ENCODE assay signal across 17 cellular contexts in genomic region chr10:79252450-79252849, GRCh38.
"Had no signal": no experiment of that assay in that cellular context is flagged by ENCODE, and none has a peak within 500 bp of the region (broad histone marks: within the 10 kb centered on the region; RNA-seq: fewer than 3 reads in every experiment).

No MANE protein-coding gene starts in this region.

- H3K4me3 ChIP-seq: adrenal gland, breast epithelium had no signal

- DNase-seq: activated CD4-positive, alpha-beta T cell treated with anti-CD3 and anti-CD28 coated beads, Interleukin-2, amount 10 ng/mL, durations not matched to agents 7 days and 5 days; activated CD8-positive, alpha-beta memory T cell treated with anti-CD3 and anti-CD28 coated beads, Interleukin-2, amount 50 U/mL, for 4 hours; activated gamma-delta T cell treated with Interleukin-2 at 50 U/mL for 16 hours; activated T-cell treated with anti-CD3 and anti-CD28 coated beads, Interleukin-2, amount 50 U/mL, for 48 hours; adrenal gland; dermis blood vessel endothelial cell; effector memory CD4-positive, alpha-beta T cell; left cardiac atrium; nucleus accumbens; stimulated activated CD4-positive, alpha-beta T cell treated with anti-CD3 and anti-CD28 coated beads, Interleukin-12 subunit alpha, Interleukin-12 subunit beta, amount 100 ng/mL, for 4 hours; stimulated activated CD4-positive, alpha-beta T cell treated with anti-CD3 and anti-CD28 coated beads, Interleukin-1b, Interleukin-23, amount 100 ng/mL, for 48 hours had no signal

- H3K36me3 Mint-ChIP-seq: activated naive CD4-positive, alpha-beta T cell treated with anti-CD3 and anti-CD28 coated beads, Interleukin-2, amount 50 U/mL, for 72 hours; natural killer cell treated with Interleukin-12 subunit alpha and Interleukin-12 subunit beta and Interleukin-15 and Interleukin-18, amount 100 ng/mL, for 72 hours had no signal

- H3K4me3 Mint-ChIP-seq: activated CD4-positive, alpha-beta T cell treated with anti-CD3 and anti-CD28 coated beads, Interleukin-2, amount 10 ng/mL, durations not matched to agents 7 days and 5 days; natural killer cell treated with Interleukin-12 subunit alpha and Interleukin-12 subunit beta and Interleukin-15 and Interleukin-18, amount 100 ng/mL, for 72 hours; stimulated activated naive CD8-positive, alpha-beta T cell treated with anti-CD3 and anti-CD28 coated beads, Interleukin-15, Interleukin-2, amounts not matched to agents 100 ng/mL and 50 ng/mL, for 24 hours had no signal

- H3K27ac ChIP-seq: adrenal gland had no signal

- H3K27me3 Mint-ChIP-seq: activated CD4-positive, alpha-beta T cell treated with anti-CD3 and anti-CD28 coated beads, Interleukin-2, amount 10 ng/mL, durations not matched to agents 7 days and 5 days; natural killer cell treated with Interleukin-12 subunit alpha and Interleukin-12 subunit beta and Interleukin-15 and Interleukin-18, amount 100 ng/mL, for 72 hours; stimulated activated naive CD8-positive, alpha-beta T cell treated with anti-CD3 and anti-CD28 coated beads, Interleukin-15, Interleukin-2, amounts not matched to agents 100 ng/mL and 50 ng/mL, for 24 hours had no signal

- H3K27me3 ChIP-seq: adrenal gland, breast epithelium had no signal

- H3K36me3 ChIP-seq: breast epithelium had no signal

- H3K9me3 ChIP-seq: adrenal gland, breast epithelium had no signal

- H3K27ac Mint-ChIP-seq: activated CD4-positive, alpha-beta T cell treated with anti-CD3 and anti-CD28 coated beads, Interleukin-2, amount 10 ng/mL, durations not matched to agents 7 days and 5 days; stimulated activated naive CD8-positive, alpha-beta T cell treated with anti-CD3 and anti-CD28 coated beads, Interleukin-15, Interleukin-2, amounts not matched to agents 100 ng/mL and 50 ng/mL, for 24 hours; type B pancreatic cell had no signal

- H3K9me3 Mint-ChIP-seq: activated CD4-positive, alpha-beta T cell treated with anti-CD3 and anti-CD28 coated beads, Interleukin-2, amount 10 ng/mL, durations not matched to agents 7 days and 5 days; activated naive CD4-positive, alpha-beta T cell treated with anti-CD3 and anti-CD28 coated beads, Interleukin-2, amount 50 U/mL, for 72 hours; natural killer cell treated with Interleukin-12 subunit alpha and Interleukin-12 subunit beta and Interleukin-15 and Interleukin-18, amount 100 ng/mL, for 72 hours; stimulated activated naive CD8-positive, alpha-beta T cell treated with anti-CD3 and anti-CD28 coated beads, Interleukin-15, Interleukin-2, amounts not matched to agents 100 ng/mL and 50 ng/mL, for 24 hours; type B pancreatic cell had no signal

- ATAC-seq: activated CD4-positive, CD25-positive, alpha-beta regulatory T cell treated with anti-CD3 and anti-CD28 coated beads, Interleukin-2, amount 50 U/mL, for 24 hours; activated naive CD4-positive, alpha-beta T cell treated with anti-CD3 and anti-CD28 coated beads, Interleukin-2, amount 50 U/mL, for 72 hours; left cardiac atrium; natural killer cell treated with Interleukin-12 subunit alpha and Interleukin-12 subunit beta and Interleukin-15 and Interleukin-18, amount 100 ng/mL, for 72 hours had no signal
